Comparison of ENCODE assay signal across 2 cellular contexts in the genomic region with DNA sequence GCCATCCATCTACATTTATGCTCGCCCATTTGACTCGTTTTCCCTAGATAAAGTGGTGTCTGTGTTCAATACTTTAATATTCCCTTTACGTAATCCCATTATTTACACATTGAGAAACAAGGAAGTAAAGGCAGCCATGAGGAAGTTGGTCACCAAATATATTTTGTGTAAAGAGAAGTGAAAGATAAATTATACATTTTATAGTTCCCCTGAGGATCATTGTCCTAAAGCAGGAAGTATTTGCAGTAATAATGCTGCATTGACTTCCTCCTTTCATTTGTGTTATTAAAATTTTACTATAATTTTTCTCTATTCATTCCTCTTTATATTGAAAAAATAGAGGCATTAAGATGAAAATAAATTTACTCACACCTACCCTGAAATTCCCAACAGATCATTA. TPM values are rescaled to one million over a fixed set of nuclear protein-coding genes. Genes with fewer than 3 reads are reported as not detected.
"Had no signal": no experiment of that assay in that cellular context is flagged by ENCODE, and none has a peak within 500 bp of the region (broad histone marks: within the 10 kb centered on the region; RNA-seq: fewer than 3 reads in every experiment).

No MANE protein-coding gene starts in this region.

RNA-seq across cellular contexts. Expression of gene OR4M2, which starts 1.1 kb away (rescaled TPM):
- total RNA-seq: G401, GM12878 had no signal
- polyA plus RNA-seq: GM12878 had no signal
